9 cellular contexts compared by ENCODE assay signal in the genomic region with DNA sequence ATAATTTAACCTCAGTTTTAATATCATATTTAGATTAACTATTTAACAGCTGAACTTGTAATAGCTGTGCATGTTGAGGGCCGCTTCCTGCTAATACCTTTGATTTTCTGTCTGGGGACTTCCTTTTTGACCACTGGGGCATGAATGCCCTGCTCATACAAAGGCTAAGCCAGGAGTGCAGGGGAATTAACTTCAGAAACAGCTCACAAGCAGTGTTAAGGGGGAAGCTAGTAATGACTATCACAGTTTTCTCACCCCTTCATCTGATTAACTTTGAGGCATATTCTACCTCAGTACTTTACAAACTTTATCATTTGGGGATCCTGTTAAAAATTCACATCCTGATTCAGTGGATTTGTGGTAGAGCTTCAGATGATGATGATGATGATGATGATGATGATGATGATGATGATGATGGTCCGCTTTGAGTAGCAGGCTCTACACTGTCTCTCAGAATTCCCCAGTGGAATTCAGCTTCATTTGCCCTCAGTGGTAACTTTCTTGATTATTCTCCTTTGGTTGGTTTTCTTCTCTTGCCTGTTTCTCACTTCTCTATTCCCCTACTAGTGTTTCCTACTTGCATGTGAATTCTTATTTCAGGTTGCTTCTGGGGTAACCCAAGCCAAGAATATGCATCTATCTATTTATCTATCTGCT.
A peak's percentile ranks its signal among the peaks of the same experiment; 100 is the strongest.
DNase-seq lines count a peak whose midpoint lies in the region; ATAC-seq lines count a peak whose summit lies in the region.
"Had no signal": no experiment of that assay in that cellular context is flagged by ENCODE, and none has a peak within 500 bp of the region (broad histone marks: within the 10 kb centered on the region; RNA-seq: fewer than 3 reads in every experiment).

No MANE protein-coding gene starts in this region.

- peak; percentile 12 for DNase-seq in activated CD4-positive, alpha-beta T cell treated with anti-CD3 and anti-CD28 coated beads for 48 hours
- DNase-seq in activated CD4-positive, alpha-beta T cell treated with anti-CD3 and anti-CD28 coated beads for 4 hours = no peak
- peak; percentile 11 for DNase-seq in glomerular visceral epithelial cell (ENCODE audit: extremely low spot score)
- no peak for DNase-seq in HuH-7.5 (ENCODE audit: low spot score)
- DNase-seq in NCI-H1105 treated with DMSO at 0.1 percent for 48 hours (lab: John Stamatoyannopoulos, UW) = no peak
- DNase-seq in activated CD8-positive, alpha-beta memory T cell treated with anti-CD3 and anti-CD28 coated beads, Interleukin-2, amount 50 U/mL, for 48 hours = no peak
- DNase-seq: NCI-H1436 treated with DMSO at 0.1 percent for 48 hours had no signal

- ATAC-seq in GM21390 (IDR thresholded peaks at IDR 0.05; ENCODE audit: unreplicated experiment) (peak; percentile 60), HG03280 (IDR thresholded peaks at IDR 0.05; ENCODE audit: unreplicated experiment) (peak; percentile 41)

Comparison
In these comparisons a context has a peak if more than half of its experiments do, and no peak if none do; other contexts are left out.
1. DNase-seq: peak in activated CD4-positive, alpha-beta T cell treated with anti-CD3 and anti-CD28 coated beads for 48 hours (single experiment) and glomerular visceral epithelial cell (single experiment); none in activated CD4-positive, alpha-beta T cell treated with anti-CD3 and anti-CD28 coated beads for 4 hours (0 of 2), HuH-7.5 (single experiment), NCI-H1105 treated with DMSO at 0.1 percent for 48 hours (single experiment) and activated CD8-positive, alpha-beta memory T cell treated with anti-CD3 and anti-CD28 coated beads, Interleukin-2, amount 50 U/mL, for 48 hours (single experiment).